In the genomic region with DNA sequence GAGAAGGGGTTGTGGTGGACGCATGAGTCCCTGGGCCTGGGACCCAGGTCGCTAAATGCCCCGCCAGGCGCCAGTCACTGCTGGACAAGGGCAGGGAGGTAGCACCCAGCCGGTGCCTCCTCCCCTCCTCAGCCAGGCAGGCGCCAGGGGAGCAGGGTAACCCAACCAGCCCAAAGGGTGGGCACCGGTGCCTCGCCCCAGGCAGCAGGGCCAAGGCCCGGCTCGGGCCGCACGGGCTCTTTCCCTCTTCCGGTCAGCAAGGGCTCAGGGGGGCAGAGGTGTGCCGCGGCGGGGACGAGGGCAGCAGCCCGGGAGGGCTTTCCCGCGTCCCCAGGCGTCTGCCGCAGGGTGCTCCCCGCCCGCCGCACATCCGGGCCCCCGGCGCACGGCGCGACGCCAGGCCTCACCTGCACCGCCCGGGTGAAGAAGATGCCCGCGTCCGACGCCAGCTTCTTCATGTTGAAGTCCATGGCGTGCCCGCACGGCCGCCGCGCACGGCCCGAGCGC, we compare ENCODE assay signal across 8 cellular contexts. TPM values are rescaled to one million over a fixed set of nuclear protein-coding genes. Genes with fewer than 3 reads are reported as not detected.
DNase-seq lines count a peak whose midpoint lies in the region; ATAC-seq and TF ChIP-seq lines count a peak whose summit lies in the region.

No MANE protein-coding gene starts in this region.

- H3K4me2 ChIP-seq in PC-9 (peak overlapping the region; percentile 83), mammary epithelial cell (ENCODE audit: insufficient read depth, low read depth, low read length) (peak overlapping the region; percentile 100)

- CTCF ChIA-PET in PC-9 (lab: Charles Lee) (interaction anchor here (0.6 to 1.5 kb wide), 15 partner anchors 11 to 763 kb away, joined by 3 to 15 read pairs (median 6); partner anchors contain the start of genes DOLPP1 and ENDOG), mammary epithelial cell (lab: Charles Lee; ENCODE audit: low non-redundant PET) (interaction anchor here (0.6 to 0.9 kb wide), 5 partner anchors 10 to 884 kb away, joined by 3 to 9 read pairs (median 5); partner anchors contain the start of gene ENDOG)

- H3K79me2 ChIP-seq in PC-9 (ENCODE audit: low read depth) (peaks cover 50% of the 10 kb centered on the region), mammary epithelial cell (ENCODE audit: insufficient read depth, low read length) (peaks cover 38% of the 10 kb centered on the region)

- no peak for TF ChIP-seq CTCF in C4-2B (conservative IDR thresholded peaks at IDR 0.05)
- no peak for TF ChIP-seq CTCF in PC-9 (conservative IDR thresholded peaks at IDR 0.05)
- TF ChIP-seq CTCF in mammary epithelial cell (conservative IDR thresholded peaks at IDR 0.05 in 1 of 2, IDR thresholded peaks at IDR 0.05 in 1 of 2; ENCODE audit: extremely low read depth in 1 of 2, insufficient read depth in 1 of 2, low read depth in 1 of 2, low read length in 2 of 2) = no peak
- no peak for TF ChIP-seq CTCF in lower leg skin (IDR thresholded peaks at IDR 0.05)

- no peak for TF ChIP-seq POLR2A in lower leg skin (IDR thresholded peaks at IDR 0.05)

- H4K20me1 ChIP-seq in PC-9 (ENCODE audit: insufficient read depth) (peaks cover 16% of the 10 kb centered on the region), mammary epithelial cell (ENCODE audit: insufficient read depth, low read length) (no peaks in the 10 kb centered on the region)

- POLR2A ChIA-PET in PC-9 (lab: Charles Lee; ENCODE audit: unreplicated experiment) = interaction anchor here (0.5 to 0.6 kb wide), 3 partner anchors 24 to 342 kb away, joined by 3 to 12 read pairs (median 4); no protein-coding TSS in a partner anchor

- dilution Hi-C loops in mammary epithelial cell (cut with HindIII; ENCODE audit: low sequenced_read_pairs) = no loop called here

- peak overlapping the region; percentile 35 for H3K9ac ChIP-seq in mammary epithelial cell (ENCODE audit: insufficient read depth, low read length)

- H3K4me1 ChIP-seq in PC-9 (replicated peaks; ENCODE audit: insufficient read depth) (peaks cover 53% of the 10 kb centered on the region), mammary epithelial cell (ENCODE audit: insufficient read depth, low read length) (peaks cover 30% of the 10 kb centered on the region)

- H3K9me2 ChIP-seq in PC-9 (ENCODE audit: insufficient read depth) = no peaks in the 10 kb centered on the region

- H3K9me3 ChIP-seq in PC-9 (ENCODE audit: insufficient read depth, low read depth) (no peaks in the 10 kb centered on the region), mammary epithelial cell (replicated peaks; ENCODE audit: insufficient read depth, low read length) (no peaks in the 10 kb centered on the region)

- no TSS peak for BruUV-seq in PC-9 (replicated peaks; lab: Mats Ljungman, UMichigan)
- no TSS peak for BruUV-seq in mammary epithelial cell (replicated peaks; lab: Mats Ljungman, UMichigan)

- in situ Hi-C loops in mammary epithelial cell (cut with MboI; ENCODE audit: low sequenced_read_pairs in 2 of 2) = no loop called here

- H3F3A ChIP-seq in PC-9 (ENCODE audit: insufficient read depth, low read depth) = peaks cover 36% of the 10 kb centered on the region

- no peaks in the 10 kb centered on the region for H3K36me3 ChIP-seq in PC-9 (ENCODE audit: low read depth)
- no peaks in the 10 kb centered on the region for H3K36me3 ChIP-seq in mammary epithelial cell (ENCODE audit: insufficient read depth, low read length)

- ATAC-seq in GM18867 (IDR thresholded peaks at IDR 0.05; ENCODE audit: unreplicated experiment) = peak; percentile 31
- ATAC-seq in HG03097 (IDR thresholded peaks at IDR 0.05; ENCODE audit: low FRiP score, unreplicated experiment) = peak; percentile 29
- no peak for ATAC-seq in HG03565 (IDR thresholded peaks at IDR 0.05; ENCODE audit: unreplicated experiment)

- DNase-seq in PC-9 = peak; percentile 60 to 85
- peak; percentile 57 for DNase-seq in mammary epithelial cell
- DNase-seq in lower leg skin (ENCODE audit: low spot score in 2 of 2) = peak; percentile 47 to 94
- peak in 14 of 49 donors; percentile 41 to 85 (median 60) for DNase-seq in substantia nigra (lab: John Stamatoyannopoulos, UW)

- intact Hi-C loops in PC-9 (cut with micrococcal nuclease; ENCODE audit: unreplicated experiment) = loop anchor here (1.0 to 10.0 kb wide), 7 partner anchors 21 to 457 kb away; partner anchors contain the start of genes CRAT, PTPA and SET
- intact Hi-C loops in mammary epithelial cell (cut with micrococcal nuclease) = loop anchor here (1.0 to 5.0 kb wide), 3 partner anchors 9 to 605 kb away; partner anchors contain the start of genes CERCAM and MIGA2
- intact Hi-C loops in lower leg skin (cut with DNase I; ENCODE audit: low total_unique reads) = loop anchor here (5.0 kb wide), 1 partner anchor 145 kb away; the partner anchor contains the start of genes KYAT1 and LRRC8A

- H3K4me3 ChIP-seq in PC-9 (peak overlapping the region; percentile 63), mammary epithelial cell (replicated peaks in 1 of 3; ENCODE audit: insufficient read depth in 1 of 3, low read depth in 2 of 3, low read length in 3 of 3) (peak overlapping the region; percentile 43 to 86 (median 79)), lower leg skin (ENCODE audit: low read depth, poor library complexity, severe bottlenecking) (peak overlapping the region; percentile 73)

- peak overlapping the region; percentile 96 for H3K27ac ChIP-seq in C4-2B
- peak overlapping the region; percentile 48 for H3K27ac ChIP-seq in PC-9
- H3K27ac ChIP-seq in mammary epithelial cell (ENCODE audit: insufficient read depth, low read depth, low read length) = peak overlapping the region; percentile 37
- peak overlapping the region; percentile 85 for H3K27ac ChIP-seq in substantia nigra (ENCODE audit: low read depth, low read length, poor library complexity, severe bottlenecking)

- H2AFZ ChIP-seq in PC-9 (peak overlapping the region; percentile 70), mammary epithelial cell (ENCODE audit: low read depth, low read length) (peak overlapping the region; percentile 85)

- H3K27me3 ChIP-seq in PC-9 (ENCODE audit: insufficient read depth, low read depth) = no peaks in the 10 kb centered on the region
- H3K27me3 ChIP-seq in mammary epithelial cell (ENCODE audit: insufficient read depth, low read length) = no peaks in the 10 kb centered on the region

- WGBS in mammary epithelial cell (ENCODE audit: low coverage, missing lambda C conversion rate) = 2% methylated on average over 22 of the region's 47 CpGs
- 0 to 5% methylated on average over 7 to 12 of the region's 47 CpGs for WGBS in lower leg skin, 2 donors

RNA-seq across cellular contexts. Expression of gene SH3GLB2, which starts 0.4 kb away (rescaled TPM):
- 184 and 213 TPM in 2 replicates for total RNA-seq in PC-9 (2021)
- 10 to 100 TPM; 48.0 to 54.5 TPM for total RNA-seq in mammary epithelial cell
- polyA plus RNA-seq in mammary epithelial cell = 43.3 TPM
- 31.9 TPM for polyA minus RNA-seq in mammary epithelial cell
- total RNA-seq in lower leg skin = 100 to 1,000 TPM; 177 to 378 (median 207) TPM

RNA-seq across cellular contexts. Expression of gene MIGA2, which starts 8.7 kb away (rescaled TPM):
- total RNA-seq in PC-9 (2021) = 40.7 and 48.2 TPM in 2 replicates
- 10 to 100 TPM; 16.3 to 24.7 TPM for total RNA-seq in mammary epithelial cell
- 14.3 TPM for polyA plus RNA-seq in mammary epithelial cell
- 3.3 TPM for polyA minus RNA-seq in mammary epithelial cell
- 10 to 100 TPM; 37.7 to 66.1 (median 47.4) TPM for total RNA-seq in lower leg skin

RNA-seq across cellular contexts. Expression of gene DOLPP1, which starts 53.2 kb away (rescaled TPM):
- total RNA-seq in PC-9 (2021) (21.5 and 24.4 TPM in 2 replicates), mammary epithelial cell (10 to 100 TPM; 11.3 to 20.1 TPM), lower leg skin (10 to 100 TPM in 2 of 4 donors, 1 to 10 TPM in 2; 7.5 to 14.0 (median 10.7) TPM)
- polyA plus RNA-seq in mammary epithelial cell = 16.8 TPM
- 17.3 TPM for polyA minus RNA-seq in mammary epithelial cell

Comparison
In these comparisons a context has a peak if more than half of its experiments do, and no peak if none do; other contexts are left out.
1. H3K27ac ChIP-seq: peak in every context shown above with its lines; median percentile 96 in C4-2B; 85 in substantia nigra; 48 in PC-9; 37 in mammary epithelial cell.